In the genomic region with DNA sequence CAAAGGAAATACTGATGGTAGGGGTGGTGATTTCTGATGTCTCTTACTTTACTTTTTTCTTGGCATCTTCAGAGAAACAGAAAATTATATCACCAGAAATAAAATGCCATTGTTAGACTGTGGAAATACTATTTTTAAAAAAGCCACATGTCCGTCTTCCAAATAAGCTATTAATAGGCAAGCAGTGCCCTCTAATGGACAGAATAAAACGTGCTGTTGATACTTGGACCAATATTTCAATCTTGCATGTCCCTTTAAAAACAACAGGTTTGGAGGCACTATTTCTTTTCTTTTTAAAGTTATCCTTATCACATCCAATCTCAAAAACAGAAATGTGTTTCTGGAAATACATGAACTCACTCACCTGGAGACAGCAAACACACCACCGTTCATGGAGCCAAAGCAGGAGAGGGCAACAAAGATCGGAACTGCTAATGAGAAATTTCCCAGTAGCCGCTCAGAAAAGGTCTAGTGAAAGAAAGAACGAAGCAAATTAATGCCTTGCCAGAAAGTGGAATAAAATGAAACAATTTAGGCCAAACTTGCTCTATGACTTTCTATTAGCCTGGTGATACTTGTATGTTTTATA, we compare ENCODE assay signal across 9 cellular contexts. TPM values are rescaled to one million over a fixed set of nuclear protein-coding genes. Genes with fewer than 3 reads are reported as not detected.
DNase-seq lines count a peak whose midpoint lies in the region; ATAC-seq and TF ChIP-seq lines count a peak whose summit lies in the region.
"Had no signal": no experiment of that assay in that cellular context is flagged by ENCODE, and none has a peak within 500 bp of the region (broad histone marks: within the 10 kb centered on the region; RNA-seq: fewer than 3 reads in every experiment).

No MANE protein-coding gene starts in this region.

- no peaks in the 10 kb centered on the region for H3K9me3 ChIP-seq in transverse colon

- no peak overlapping the region for H3K4me3 ChIP-seq in transverse colon
- H3K4me3 ChIP-seq: skin epidermis had no signal

- no peaks in the 10 kb centered on the region for H3K4me1 Mint-ChIP-seq in immature natural killer cell

- H3K27ac Mint-ChIP-seq in immature natural killer cell = no peak overlapping the region

- peaks cover 0 to 3% (median 3%) of the 10 kb centered on the region in 3 donors for H3K27me3 Mint-ChIP-seq in immature natural killer cell (ENCODE audit: low read depth in 3 of 3)

- H3K27me3 ChIP-seq in transverse colon = no peaks in the 10 kb centered on the region

- DNase-seq in DMS153 treated with DMSO at 0.1 percent for 48 hours (lab: John Stamatoyannopoulos, UW; ENCODE audit: unreplicated experiment) = peak; percentile 34
- DNase-seq in NCI-H1105 (lab: John Stamatoyannopoulos, UW) = peak; percentile 15
- DNase-seq in astrocyte of the hippocampus (ENCODE audit: low read depth, low spot score) = peak; percentile 75
- peak; percentile 18 for DNase-seq in iPS-NIHi7 (ENCODE audit: extremely low spot score)
- DNase-seq in transverse colon = no peak
- DNase-seq in immature natural killer cell = no peak
- DNase-seq in activated gamma-delta T cell (lab: John Stamatoyannopoulos, UW) = no peak

- ATAC-seq in GM21515 (IDR thresholded peaks at IDR 0.05; ENCODE audit: unreplicated experiment) = peak; percentile 65

- TF ChIP-seq CTCF in transverse colon (IDR thresholded peaks at IDR 0.05) = peak; percentile 52 to 60 (median 57)

- 48 to 49% methylated on average over 6 of the region's 6 CpGs for WGBS in transverse colon (ENCODE audit: low coverage in 1 of 2), 2 donors

- H3K36me3 ChIP-seq in transverse colon = no peaks in the 10 kb centered on the region

- intact Hi-C loops in transverse colon (cut with DNase I; ENCODE audit: low total_unique reads) = no loop called here

- no peak overlapping the region for H3K27ac ChIP-seq in transverse colon
- H3K27ac ChIP-seq: skin epidermis had no signal

- peaks cover 0 to 20% (median 6%) of the 10 kb centered on the region in 6 donors for H3K9me3 Mint-ChIP-seq in immature natural killer cell

- no peak for TF ChIP-seq EP300 in transverse colon (IDR thresholded peaks at IDR 0.05; ENCODE audit: low read depth)

- in situ Hi-C loops in transverse colon (cut with MboI; ENCODE audit: low pct_ligation_motif_present in 1 of 4, low pct_unique_long_range_greater_than_20kb in 1 of 4, low sequenced_read_pairs in 3 of 4) = loop anchor here in 1 of 4 donors (10.0 kb wide), 1 partner anchor 148 kb away; no protein-coding TSS in a partner anchor

- H3K36me3 Mint-ChIP-seq in immature natural killer cell = no peaks in the 10 kb centered on the region

- no peaks in the 10 kb centered on the region for H3K4me1 ChIP-seq in transverse colon

- no peak for TF ChIP-seq POLR2A in transverse colon (IDR thresholded peaks at IDR 0.05)

- no peak overlapping the region for H3K4me3 Mint-ChIP-seq in immature natural killer cell

RNA-seq across cellular contexts. Expression of a gene that starts 59.2 kb away (rescaled TPM):
- 1 to 10 TPM in 1 of 4 donors, under 1 TPM in 2, not detected in 1; under 0.01 to 2.5 (median 0.82) TPM for total RNA-seq in transverse colon
- not detected for polyA plus RNA-seq in immature natural killer cell

Comparison
In these comparisons a context has a peak if more than half of its experiments do, and no peak if none do; other contexts are left out.
1. DNase-seq: peak in DMS153 treated with DMSO at 0.1 percent for 48 hours (single experiment), NCI-H1105 (single experiment), astrocyte of the hippocampus (single experiment) and iPS-NIHi7 (single experiment); none in transverse colon (single experiment), immature natural killer cell (0 of 3) and activated gamma-delta T cell (single experiment).